ENCODE assay signal across 7 cellular contexts in genomic region chr7:1532456-1533254, GRCh38. TPM values are rescaled to one million over a fixed set of nuclear protein-coding genes. Genes with fewer than 3 reads are reported as not detected.
DNase-seq lines count a peak whose midpoint lies in the region; ATAC-seq and TF ChIP-seq lines count a peak whose summit lies in the region.

No MANE protein-coding gene starts in this region.

- no peak overlapping the region for H2AFZ ChIP-seq in SK-N-SH (ENCODE audit: low read depth)

- ATAC-seq in HG03520 (IDR thresholded peaks at IDR 0.05; ENCODE audit: unreplicated experiment): no peak

- peaks cover 65% of the 10 kb centered on the region for H3K79me2 ChIP-seq in SK-N-SH (ENCODE audit: insufficient read depth)

- no peaks in the 10 kb centered on the region for H3K36me3 ChIP-seq in SK-N-SH (replicated peaks in 1 of 2; ENCODE audit: control insufficient read depth in 1 of 2, insufficient read depth in 2 of 2, low read length in 1 of 2)
- H3K36me3 ChIP-seq in adrenal gland (replicated peaks in 1 of 2): no peaks in the 10 kb centered on the region
- H3K36me3 ChIP-seq in left ventricle myocardium inferior: no peaks in the 10 kb centered on the region

- H3K27ac ChIP-seq in SK-N-SH (ENCODE audit: low read depth in 2 of 2, low read length in 1 of 2) (peak overlapping the region; percentile 36 to 97), adrenal gland (peak overlapping the region; percentile 82 to 98 (median 93)), left ventricle myocardium inferior (replicated peaks) (peak overlapping the region; percentile 99)

- H3K27me3 ChIP-seq in SK-N-SH (ENCODE audit: insufficient read depth): no peaks in the 10 kb centered on the region
- H3K27me3 ChIP-seq in adrenal gland: no peaks in the 10 kb centered on the region
- H3K27me3 ChIP-seq in left ventricle myocardium inferior (ENCODE audit: low read depth): no peaks in the 10 kb centered on the region

- peak; percentile 99 for DNase-seq in H4 (ENCODE audit: low spot score)
- no peak for DNase-seq in SK-N-SH
- DNase-seq in adrenal gland: peak; percentile 75 to 93 (median 90)
- peak; percentile 74 for DNase-seq in left ventricle myocardium inferior
- DNase-seq in retina: peak; percentile 57
- DNase-seq in NCI-H345 treated with DMSO at 0.1 percent for 48 hours (lab: John Stamatoyannopoulos, UW; ENCODE audit: unreplicated experiment): no peak

- CTCF ChIA-PET in SK-N-SH (lab: Yijun Ruan, JAX): interaction anchor here (1.1 kb wide), 1 partner anchor 58 kb away, joined by 3 read pairs; no protein-coding TSS in a partner anchor

- peaks cover 13% of the 10 kb centered on the region; the same call in 1 of the 2 replicates for H4K20me1 ChIP-seq in SK-N-SH (ENCODE audit: insufficient read depth)

- peak in 1 of 2 donors; percentile 86 for TF ChIP-seq POLR2A in adrenal gland (IDR thresholded peaks at IDR 0.05)

- peak in 1 of 2 experiments; percentile 35; a peak in 1 of 4 replicates for TF ChIP-seq EP300 in SK-N-SH (IDR thresholded peaks at IDR 0.05; ENCODE audit: borderline replicate concordance in 1 of 2, low read depth in 1 of 2, low read length in 1 of 2)

- peaks cover 39 to 44% of the 10 kb centered on the region in 2 experiments; a peak in 3 of 4 replicates for H3K4me1 ChIP-seq in SK-N-SH (ENCODE audit: control insufficient read depth in 1 of 2, insufficient read depth in 2 of 2, low read depth in 1 of 2, low read length in 1 of 2)
- peaks cover 42 to 51% of the 10 kb centered on the region in 2 donors for H3K4me1 ChIP-seq in adrenal gland (replicated peaks in 1 of 2)
- H3K4me1 ChIP-seq in left ventricle myocardium inferior: peaks cover 73% of the 10 kb centered on the region

- POLR2A ChIA-PET in SK-N-SH (lab: Yijun Ruan, JAX): no interaction called here

- peak overlapping the region; percentile 55 to 66; a peak in 3 of 4 replicates for H3K4me3 ChIP-seq in SK-N-SH (ENCODE audit: low read depth in 2 of 2, low read length in 1 of 2)
- H3K4me3 ChIP-seq in adrenal gland: peak overlapping the region in 3 of 4 donors; percentile 7 to 93 (median 18)
- peak overlapping the region; percentile 76 for H3K4me3 ChIP-seq in left ventricle myocardium inferior

- H3K9me2 ChIP-seq in SK-N-SH: no peaks in the 10 kb centered on the region

- TF ChIP-seq RAD21 in SK-N-SH (IDR thresholded peaks at IDR 0.05; ENCODE audit: low read length): no peak

- TF ChIP-seq CTCF in SK-N-SH (IDR thresholded peaks at IDR 0.05) (no peak), adrenal gland (IDR thresholded peaks at IDR 0.05) (no peak), left ventricle myocardium inferior (IDR thresholded peaks at IDR 0.05; ENCODE audit: borderline replicate concordance) (no peak)

- peak overlapping the region; percentile 92 for H3K4me2 ChIP-seq in SK-N-SH

- H3K9me3 ChIP-seq in SK-N-SH (no peaks in the 10 kb centered on the region), adrenal gland (replicated peaks in 1 of 3) (no peaks in the 10 kb centered on the region), left ventricle myocardium inferior (replicated peaks) (no peaks in the 10 kb centered on the region)

- WGBS in SK-N-SH (ENCODE audit: low lambda C conversion rate): 38% methylated on average over 36 of the region's 36 CpGs
- 8 to 13% (median 9%) methylated on average over 21 to 36 of the region's 36 CpGs for WGBS in adrenal gland, 4 donors

- H3K9ac ChIP-seq in SK-N-SH: peak overlapping the region; percentile 62; the same call in 1 of the 2 replicates

- H3F3A ChIP-seq in SK-N-SH (replicated peaks; ENCODE audit: insufficient read depth): peaks cover 37% of the 10 kb centered on the region

- intact Hi-C loops in adrenal gland (cut with DNase I) (no loop called here), left ventricle myocardium inferior (cut with micrococcal nuclease) (no loop called here)

TF ChIP-seq in SK-N-SH, 30 proteins besides CTCF, POLR2A, EP300 and RAD21:
- no peak for TF ChIP-seq TAF1 (IDR thresholded peaks at IDR 0.05; ENCODE audit: borderline replicate concordance, low read depth, low read length)
- TF ChIP-seq, protein P1, sequence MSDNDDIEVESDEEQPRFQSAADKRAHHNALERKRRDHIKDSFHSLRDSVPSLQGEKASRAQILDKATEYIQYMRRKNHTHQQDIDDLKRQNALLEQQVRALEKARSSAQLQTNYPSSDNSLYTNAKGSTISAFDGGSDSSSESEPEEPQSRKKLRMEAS (IDR thresholded peaks at IDR 0.05; ENCODE audit: low read depth): peak; percentile 92
- TF ChIP-seq FOSL2 (IDR thresholded peaks at IDR 0.05; ENCODE audit: borderline replicate concordance, low read depth): peak; percentile 89
- peak; percentile 49; the same call in 1 of the 2 replicates for TF ChIP-seq ELF1 (IDR thresholded peaks at IDR 0.05)
- peak; percentile 65 for TF ChIP-seq TCF12 (IDR thresholded peaks at IDR 0.05)
- TF ChIP-seq, protein P2, sequence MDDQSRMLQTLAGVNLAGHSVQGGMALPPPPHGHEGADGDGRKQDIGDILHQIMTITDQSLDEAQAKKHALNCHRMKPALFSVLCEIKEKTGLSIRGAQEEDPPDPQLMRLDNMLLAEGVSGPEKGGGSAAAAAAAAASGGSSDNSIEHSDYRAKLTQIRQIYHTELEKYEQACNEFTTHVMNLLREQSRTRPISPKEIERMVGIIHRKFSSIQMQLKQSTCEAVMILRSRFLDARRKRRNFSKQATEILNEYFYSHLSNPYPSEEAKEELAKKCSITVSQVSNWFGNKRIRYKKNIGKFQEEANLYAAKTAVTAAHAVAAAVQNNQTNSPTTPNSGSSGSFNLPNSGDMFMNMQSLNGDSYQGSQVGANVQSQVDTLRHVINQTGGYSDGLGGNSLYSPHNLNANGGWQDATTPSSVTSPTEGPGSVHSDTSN (IDR thresholded peaks at IDR 0.05): peak; percentile 27; the same call in 1 of the 2 replicates
- TF ChIP-seq, protein P3, sequence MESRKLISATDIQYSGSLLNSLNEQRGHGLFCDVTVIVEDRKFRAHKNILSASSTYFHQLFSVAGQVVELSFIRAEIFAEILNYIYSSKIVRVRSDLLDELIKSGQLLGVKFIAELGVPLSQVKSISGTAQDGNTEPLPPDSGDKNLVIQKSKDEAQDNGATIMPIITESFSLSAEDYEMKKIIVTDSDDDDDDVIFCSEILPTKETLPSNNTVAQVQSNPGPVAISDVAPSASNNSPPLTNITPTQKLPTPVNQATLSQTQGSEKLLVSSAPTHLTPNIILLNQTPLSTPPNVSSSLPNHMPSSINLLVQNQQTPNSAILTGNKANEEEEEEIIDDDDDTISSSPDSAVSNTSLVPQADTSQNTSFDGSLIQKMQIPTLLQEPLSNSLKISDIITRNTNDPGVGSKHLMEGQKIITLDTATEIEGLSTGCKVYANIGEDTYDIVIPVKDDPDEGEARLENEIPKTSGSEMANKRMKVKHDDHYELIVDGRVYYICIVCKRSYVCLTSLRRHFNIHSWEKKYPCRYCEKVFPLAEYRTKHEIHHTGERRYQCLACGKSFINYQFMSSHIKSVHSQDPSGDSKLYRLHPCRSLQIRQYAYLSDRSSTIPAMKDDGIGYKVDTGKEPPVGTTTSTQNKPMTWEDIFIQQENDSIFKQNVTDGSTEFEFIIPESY (IDR thresholded peaks at IDR 0.05; ENCODE audit: borderline replicate concordance, low read depth): 0 out of 2 replicates have a peak, but pooled peaks have one; percentile 27
- peak; percentile 87 for TF ChIP-seq FOXM1 (IDR thresholded peaks at IDR 0.05; ENCODE audit: low read depth)
- TF ChIP-seq SMC3 (IDR thresholded peaks at IDR 0.05; ENCODE audit: low read depth, low read length): no peak

RNA-seq across cellular contexts. Expression of gene MAFK, which starts 2.2 kb away (rescaled TPM):
- total RNA-seq in H4 (2014; rRNA removed; shearing (Covaris generic)): 13.2 and 16.9 TPM in 2 replicates
- polyA plus RNA-seq in SK-N-SH (2012; rRNA removed) (33.0 and 33.2 TPM in 2 replicates), adrenal gland (10 to 100 TPM in 2 of 3 donors, 1 to 10 TPM in 1; 1.5 to 72.2 (median 37.6) TPM)
- polyA plus RNA-seq in SK-N-SH (2012; cell fraction: cytosol; rRNA removed): 8.3 and 12.2 TPM in 2 replicates
- polyA plus RNA-seq in SK-N-SH (2012; cell fraction: nucleus; rRNA removed): 240 and 252 TPM in 2 replicates
- total RNA-seq in adrenal gland (10 to 100 TPM; 17.2 to 34.1 (median 20.6) TPM), left ventricle myocardium inferior (76.5 TPM)

RNA-seq across cellular contexts. Expression of gene TMEM184A, which starts 23.4 kb away (rescaled TPM):
- 2.3 and 4.4 TPM in 2 replicates for total RNA-seq in H4 (2014; rRNA removed; shearing (Covaris generic))
- polyA plus RNA-seq in SK-N-SH (2012; rRNA removed) (1.5 and 1.8 TPM in 2 replicates), adrenal gland (1 to 10 TPM in 2 of 3 donors, not detected in 1; 1.2 to 2.1 TPM)
- polyA plus RNA-seq in SK-N-SH (2012; cell fraction: cytosol; rRNA removed): 0.43 and 0.46 TPM in 2 replicates
- 6.5 and 6.7 TPM in 2 replicates for polyA plus RNA-seq in SK-N-SH (2012; cell fraction: nucleus; rRNA removed)
- total RNA-seq in adrenal gland (1 to 10 TPM in 2 of 8 donors, under 1 TPM in 5, not detected in 1; 0.06 to 1.3 (median 0.72) TPM), left ventricle myocardium inferior (0.36 TPM)

RNA-seq across cellular contexts. Expression of gene INTS1, which starts 28.5 kb away (rescaled TPM):
- 32.7 and 34.1 TPM in 2 replicates for total RNA-seq in H4 (2014; rRNA removed; shearing (Covaris generic))
- polyA plus RNA-seq in SK-N-SH (2012; rRNA removed) (35.7 and 48.1 TPM in 2 replicates), adrenal gland (100 to 1,000 TPM in 1 of 3 donors, 10 to 100 TPM in 1, 1 to 10 TPM in 1; 4.7 to 152 (median 77.6) TPM)
- 12.0 and 22.3 TPM in 2 replicates for polyA plus RNA-seq in SK-N-SH (2012; cell fraction: cytosol; rRNA removed)
- polyA plus RNA-seq in SK-N-SH (2012; cell fraction: nucleus; rRNA removed): 148 and 184 TPM in 2 replicates
- total RNA-seq in adrenal gland (100 to 1,000 TPM in 2 of 8 donors, 10 to 100 TPM in 6; 44.3 to 110 (median 72.8) TPM), left ventricle myocardium inferior (29.9 TPM)

RNA-seq across cellular contexts. Expression of gene PSMG3, which starts 37.2 kb away (rescaled TPM):
- total RNA-seq in H4 (2014; rRNA removed; shearing (Covaris generic)): 99.6 and 126 TPM in 2 replicates
- polyA plus RNA-seq in SK-N-SH (2012; rRNA removed): 106 and 109 TPM in 2 replicates
- polyA plus RNA-seq in SK-N-SH (2012; cell fraction: cytosol; rRNA removed): 71.7 and 94.8 TPM in 2 replicates
- 82.8 and 87.7 TPM in 2 replicates for polyA plus RNA-seq in SK-N-SH (2012; cell fraction: nucleus; rRNA removed)
- total RNA-seq in adrenal gland: 10 to 100 TPM; 19.1 to 64.3 (median 25.5) TPM
- polyA plus RNA-seq in adrenal gland: 10 to 100 TPM; 17.3 to 82.7 (median 68.4) TPM
- 11.2 TPM for total RNA-seq in left ventricle myocardium inferior

Comparison
In these comparisons a context has a peak if more than half of its experiments do, and no peak if none do; other contexts are left out.
1. DNase-seq: peak in H4 (single experiment), adrenal gland (7 of 7), left ventricle myocardium inferior (single experiment) and retina (single experiment); none in SK-N-SH (single experiment) and NCI-H345 treated with DMSO at 0.1 percent for 48 hours (single experiment).
2. H3K4me3 ChIP-seq: peak in every context shown above with its lines; median percentile 76 in left ventricle myocardium inferior; 60 in SK-N-SH; 18 in adrenal gland.
3. Peak in every context shown above with its lines, with median percentiles within 50 percentile points of each other: H3K27ac ChIP-seq.